ENCODE assay signal across 26 cellular contexts in genomic region chr10:20170661-20171060, GRCh38.
DNase-seq lines count a peak whose midpoint lies in the region; ATAC-seq, FAIRE-seq and TF ChIP-seq lines count a peak whose summit lies in the region.
"Had no signal": no experiment of that assay in that cellular context is flagged by ENCODE, and none has a peak within 500 bp of the region (broad histone marks: within the 10 kb centered on the region; RNA-seq: fewer than 3 reads in every experiment).

No MANE protein-coding gene starts in this region.

- no peak overlapping the region for H3K27ac ChIP-seq in small intestine (ENCODE audit: low read depth in 1 of 2, low read length in 1 of 2)
- no peak overlapping the region for H3K27ac ChIP-seq in CD4-positive, alpha-beta memory T cell (ENCODE audit: low read depth, low read length)
- H3K27ac ChIP-seq: BLaER1 treated with 17β-estradiol and CSF1 and Interleukin-3, amounts not matched to agents 10 nM and 100 nM; C4-2B had no signal

- H3K9me3 Mint-ChIP-seq in WTC11, result no peaks in the 10 kb centered on the region
- H3K9me3 Mint-ChIP-seq in CD4-positive, alpha-beta memory T cell, result peaks cover 0 to 2% (median 0%) of the 10 kb centered on the region in 8 donors
- H3K9me3 Mint-ChIP-seq: CD4-positive, alpha-beta T cell had no signal

- no peaks in the 10 kb centered on the region for H3K9me3 ChIP-seq in small intestine (ENCODE audit: control insufficient read depth, low read depth)
- H3K9me3 ChIP-seq in CD4-positive, alpha-beta memory T cell (ENCODE audit: control insufficient read depth in 1 of 2, low read length in 2 of 2), result peaks cover 0 to 5% of the 10 kb centered on the region in 2 donors
- H3K9me3 ChIP-seq: BLaER1 treated with 17β-estradiol and CSF1 and Interleukin-3, amounts not matched to agents 10 nM and 100 nM had no signal

- ATAC-seq in WTC11 (no peak), GM21825 (IDR thresholded peaks at IDR 0.05; ENCODE audit: unreplicated experiment) (no peak)

- no peaks in the 10 kb centered on the region for H3K36me3 ChIP-seq in small intestine (ENCODE audit: control insufficient read depth in 2 of 2, insufficient read depth in 2 of 2, low read length in 2 of 2)
- H3K36me3 ChIP-seq in CD4-positive, alpha-beta memory T cell (ENCODE audit: insufficient read depth, low read length), result no peaks in the 10 kb centered on the region

- POLR2A ChIA-PET in WTC11 (lab: Charles Lee), result no interaction called here
- POLR2A ChIA-PET in CD4-positive, alpha-beta memory T cell (lab: Charles Lee; ENCODE audit: partially characterized antibody), result no interaction called here

- H3K4me1 Mint-ChIP-seq in WTC11, result peaks cover 37% of the 10 kb centered on the region
- no peaks in the 10 kb centered on the region for H3K4me1 Mint-ChIP-seq in CD4-positive, alpha-beta memory T cell
- H3K4me1 Mint-ChIP-seq: B cell; CD8-positive, alpha-beta memory T cell had no signal

- no peaks in the 10 kb centered on the region for H3K27me3 Mint-ChIP-seq in WTC11 (ENCODE audit: low read depth)
- H3K27me3 Mint-ChIP-seq in CD4-positive, alpha-beta memory T cell, result no peaks in the 10 kb centered on the region
- H3K27me3 Mint-ChIP-seq: B cell; CD4-positive, alpha-beta T cell; CD8-positive, alpha-beta memory T cell had no signal

- intact Hi-C loops in CD4-positive, alpha-beta memory T cell (cut with micrococcal nuclease), result no loop called here

- WGBS in small intestine, 3 donors, result 93 to 96% (median 94%) methylated on average over 2 of the region's 2 CpGs

- no peaks in the 10 kb centered on the region for H3K4me1 ChIP-seq in small intestine (ENCODE audit: control insufficient read depth in 2 of 2, insufficient read depth in 1 of 2, low read depth in 1 of 2, low read length in 1 of 2)
- no peaks in the 10 kb centered on the region for H3K4me1 ChIP-seq in CD4-positive, alpha-beta memory T cell (ENCODE audit: insufficient read depth, low read length)
- H3K4me1 ChIP-seq: BLaER1 treated with 17β-estradiol and CSF1 and Interleukin-3, amounts not matched to agents 10 nM and 100 nM had no signal

- H3K4me3 ChIP-seq in small intestine (ENCODE audit: low read depth in 1 of 2, low read length in 2 of 2), result no peak overlapping the region
- H3K4me3 ChIP-seq in CD4-positive, alpha-beta memory T cell (ENCODE audit: low read length in 2 of 2), result no peak overlapping the region
- H3K4me3 ChIP-seq: BLaER1 treated with 17β-estradiol and CSF1 and Interleukin-3, amounts not matched to agents 10 nM and 100 nM had no signal

- TF ChIP-seq CTCF in WTC11 (IDR thresholded peaks at IDR 0.05), result no peak

- H3K4me3 Mint-ChIP-seq in WTC11, result no peak overlapping the region
- H3K4me3 Mint-ChIP-seq in CD4-positive, alpha-beta memory T cell, result no peak overlapping the region
- H3K4me3 Mint-ChIP-seq: B cell; CD4-positive, alpha-beta T cell; CD8-positive, alpha-beta memory T cell had no signal

- no peak overlapping the region for H3K27ac Mint-ChIP-seq in WTC11
- no peak overlapping the region for H3K27ac Mint-ChIP-seq in CD4-positive, alpha-beta memory T cell
- H3K27ac Mint-ChIP-seq: B cell; CD4-positive, alpha-beta T cell; CD8-positive, alpha-beta memory T cell had no signal

- FAIRE-seq in RCC 7860 (lab: Jason Lieb, UNC) (peak; percentile 48), frontal cortex (lab: Jason Lieb, UNC) (peak; percentile 88), small intestine (lab: Jason Lieb, UNC) (peak; percentile 76)
- FAIRE-seq: A204.1, GM12891 had no signal

- no peak for DNase-seq in RCC 7860 (ENCODE audit: low spot score)
- no peak for DNase-seq in WTC11 (ENCODE audit: low spot score)
- DNase-seq in frontal cortex (ENCODE audit: low spot score in 2 of 2), result no peak
- no peak for DNase-seq in small intestine
- DNase-seq in activated T-cell treated with anti-CD3 and anti-CD28 coated beads, Interleukin-2, amount 50 U/mL, for 48 hours, result no peak
- no peak for DNase-seq in CD4-positive, alpha-beta memory T cell
- DNase-seq in SW 1271 (lab: John Stamatoyannopoulos, UW), result no peak
- DNase-seq: 8988T; ACHN; AML-193; CD4-positive, alpha-beta T cell; CD8-positive, alpha-beta memory T cell; COR-L47; DMS 273 treated with DMSO at 0.1 percent for 48 hours; DMS153; DMS53; DMS79; DND-41; EL; GF-D8 had no signal

- H3K36me3 Mint-ChIP-seq in WTC11, result no peaks in the 10 kb centered on the region
- H3K36me3 Mint-ChIP-seq in CD4-positive, alpha-beta memory T cell, result no peaks in the 10 kb centered on the region
- H3K36me3 Mint-ChIP-seq: CD8-positive, alpha-beta memory T cell had no signal

- no peaks in the 10 kb centered on the region for H3K27me3 ChIP-seq in small intestine (ENCODE audit: control insufficient read depth in 2 of 2, insufficient read depth in 2 of 2, low read length in 2 of 2)
- no peaks in the 10 kb centered on the region for H3K27me3 ChIP-seq in CD4-positive, alpha-beta memory T cell (ENCODE audit: insufficient read depth, low read length)
- H3K27me3 ChIP-seq: BLaER1 treated with 17β-estradiol and CSF1 and Interleukin-3, amounts not matched to agents 10 nM and 100 nM had no signal

- CTCF ChIA-PET in WTC11 (lab: Charles Lee), result no interaction called here
- CTCF ChIA-PET in CD4-positive, alpha-beta memory T cell (lab: Charles Lee; ENCODE audit: partially characterized antibody), result no interaction called here

TF ChIP-seq in WTC11, 78 proteins besides CTCF, POLR2A, EP300 and RAD21:
- TF ChIP-seq ZSCAN18 (CRISPR knock-in tag; IDR thresholded peaks at IDR 0.05) (no peak), USF2 (CRISPR knock-in tag; IDR thresholded peaks at IDR 0.05) (no peak), ZNF416 (CRISPR knock-in tag; IDR thresholded peaks at IDR 0.05) (no peak), HMGA2 (CRISPR knock-in tag; IDR thresholded peaks at IDR 0.05) (peak; percentile 94), ETV6 (CRISPR knock-in tag; IDR thresholded peaks at IDR 0.05) (no peak), FOXP1 (CRISPR knock-in tag; IDR thresholded peaks at IDR 0.05; ENCODE audit: borderline replicate concordance) (no peak)
TF ChIP-seq in WTC11: peak in this region for 1.
